30 cellular contexts compared by ENCODE assay signal in the genomic region with DNA sequence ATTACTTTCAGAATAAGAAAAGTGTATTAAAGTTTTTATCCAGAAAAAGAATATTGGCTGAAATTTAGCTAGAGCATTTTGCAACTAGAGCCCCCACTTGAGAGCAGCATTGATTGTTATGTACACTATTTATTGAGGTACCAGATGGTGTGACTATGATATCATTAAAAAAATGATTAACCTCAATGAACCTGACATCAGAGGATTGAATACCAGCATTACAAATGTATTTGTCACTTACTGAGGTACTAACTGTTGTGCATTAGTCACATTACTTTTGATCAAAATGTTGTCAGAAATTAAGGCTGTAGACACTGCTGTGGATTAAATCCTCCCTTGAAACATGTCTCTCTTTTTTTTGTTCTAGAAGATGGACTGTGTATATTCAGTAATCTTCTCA.
"Had no signal": no experiment of that assay in that cellular context is flagged by ENCODE, and none has a peak within 500 bp of the region (broad histone marks: within the 10 kb centered on the region; RNA-seq: fewer than 3 reads in every experiment).

No MANE protein-coding gene starts in this region.

- H3K27ac ChIP-seq: ascending aorta, breast epithelium, gastroesophageal sphincter, left lung, lower lobe of right lung, neural progenitor cell, parathyroid adenoma, psoas muscle, right atrium auricular region, spleen, tibial nerve, WERI-Rb-1 had no signal

- H3K4me1 Mint-ChIP-seq: neural progenitor cell had no signal

- H3K4me3 ChIP-seq: ascending aorta, breast epithelium, gastroesophageal sphincter, left lung, lower lobe of right lung, neural progenitor cell, psoas muscle, right atrium auricular region, spleen, tibial nerve had no signal

- H3K4me1 ChIP-seq: ascending aorta, breast epithelium, gastroesophageal sphincter, left lung, lower lobe of right lung, neural progenitor cell, parathyroid adenoma, psoas muscle, right atrium auricular region, spleen, tibial nerve had no signal

- ATAC-seq: gastroesophageal sphincter, left lung, lower lobe of right lung, natural killer cell, psoas muscle had no signal

- H3K36me3 ChIP-seq: breast epithelium, neural progenitor cell, WERI-Rb-1 had no signal

- H3K27ac Mint-ChIP-seq: activated CD4-positive, alpha-beta memory T cell treated with anti-CD3 and anti-CD28 coated beads for 36 hours; activated CD4-positive, alpha-beta T cell treated with anti-CD3 and anti-CD28 coated beads, Interleukin-2, amount 10 ng/mL, durations not matched to agents 24 days and 14 days; activated naive CD4-positive, alpha-beta T cell treated with anti-CD3 and anti-CD28 coated beads, Interleukin-2, amount 10 ng/mL, durations not matched to agents 7 days and 5 days; activated naive CD8-positive, alpha-beta T cell treated with anti-CD3 and anti-CD28 coated beads, Interleukin-2, amount 10 ng/mL, durations not matched to agents 7 days and 5 days; dendritic cell treated with granulocyte-macrophage colony-stimulating factor and Interleukin-4, amounts not matched to agents 40 ng/mL and 50 ng/mL, for 4 days; natural killer cell; neural progenitor cell had no signal

- H3K36me3 Mint-ChIP-seq: natural killer cell had no signal

- DNase-seq: activated CD4-positive, alpha-beta memory T cell treated with anti-CD3 and anti-CD28 coated beads for 36 hours; activated CD4-positive, alpha-beta T cell treated with anti-CD3 and anti-CD28 coated beads, Interleukin-2, amount 10 ng/mL, durations not matched to agents 24 days and 14 days; activated CD4-positive, CD25-positive, alpha-beta regulatory T cell treated with anti-CD3 and anti-CD28 coated beads, Interleukin-2, amount 50 U/mL, for 72 hours; activated CD8-positive, alpha-beta memory T cell treated with anti-CD3 and anti-CD28 coated beads, Interleukin-2, amount 50 U/mL, for 4 hours; activated gamma-delta T cell; activated naive CD4-positive, alpha-beta T cell treated with anti-CD3 and anti-CD28 coated beads, Interleukin-2, amount 10 ng/mL, durations not matched to agents 7 days and 5 days; activated naive CD8-positive, alpha-beta T cell treated with anti-CD3 and anti-CD28 coated beads, Interleukin-2, amount 10 ng/mL, durations not matched to agents 7 days and 5 days; activated T-cell treated with anti-CD3 and anti-CD28 coated beads, Interleukin-2, amount 50 U/mL, for 1 hour; effector CD4-positive, alpha-beta T cell; erythroblast; head of caudate nucleus; left lung; lower lobe of right lung; mesendoderm; natural killer cell; occipital lobe; psoas muscle; spleen; stimulated activated naive CD4-positive, alpha-beta T cell treated with Interleukin-2 at 50 U/mL for 16 hours; T-helper 9 cell; WERI-Rb-1 had no signal

- H3K9me3 ChIP-seq: ascending aorta, breast epithelium, gastroesophageal sphincter, left lung, lower lobe of right lung, psoas muscle, right atrium auricular region, spleen, tibial nerve had no signal

- H3K4me3 Mint-ChIP-seq: activated CD4-positive, alpha-beta memory T cell treated with anti-CD3 and anti-CD28 coated beads for 36 hours; activated CD4-positive, alpha-beta T cell treated with anti-CD3 and anti-CD28 coated beads, Interleukin-2, amount 10 ng/mL, durations not matched to agents 24 days and 14 days; activated naive CD4-positive, alpha-beta T cell treated with anti-CD3 and anti-CD28 coated beads, Interleukin-2, amount 10 ng/mL, durations not matched to agents 7 days and 5 days; activated naive CD8-positive, alpha-beta T cell treated with anti-CD3 and anti-CD28 coated beads, Interleukin-2, amount 10 ng/mL, durations not matched to agents 7 days and 5 days; central memory CD8-positive, alpha-beta T cell; dendritic cell treated with granulocyte-macrophage colony-stimulating factor and Interleukin-4, amounts not matched to agents 40 ng/mL and 50 ng/mL, for 4 days; natural killer cell; neural progenitor cell had no signal

- H3K27me3 ChIP-seq: ascending aorta, breast epithelium, gastroesophageal sphincter, left lung, neural progenitor cell, right atrium auricular region, spleen, tibial nerve had no signal

- H3K27me3 Mint-ChIP-seq: activated CD4-positive, alpha-beta memory T cell treated with anti-CD3 and anti-CD28 coated beads for 36 hours; activated CD4-positive, alpha-beta T cell treated with anti-CD3 and anti-CD28 coated beads, Interleukin-2, amount 10 ng/mL, durations not matched to agents 24 days and 14 days; activated naive CD4-positive, alpha-beta T cell treated with anti-CD3 and anti-CD28 coated beads, Interleukin-2, amount 10 ng/mL, durations not matched to agents 7 days and 5 days; activated naive CD8-positive, alpha-beta T cell treated with anti-CD3 and anti-CD28 coated beads, Interleukin-2, amount 10 ng/mL, durations not matched to agents 7 days and 5 days; central memory CD8-positive, alpha-beta T cell; dendritic cell treated with granulocyte-macrophage colony-stimulating factor and Interleukin-4, amounts not matched to agents 40 ng/mL and 50 ng/mL, for 4 days had no signal
